ENCODE assay signal across 26 cellular contexts in the genomic region with DNA sequence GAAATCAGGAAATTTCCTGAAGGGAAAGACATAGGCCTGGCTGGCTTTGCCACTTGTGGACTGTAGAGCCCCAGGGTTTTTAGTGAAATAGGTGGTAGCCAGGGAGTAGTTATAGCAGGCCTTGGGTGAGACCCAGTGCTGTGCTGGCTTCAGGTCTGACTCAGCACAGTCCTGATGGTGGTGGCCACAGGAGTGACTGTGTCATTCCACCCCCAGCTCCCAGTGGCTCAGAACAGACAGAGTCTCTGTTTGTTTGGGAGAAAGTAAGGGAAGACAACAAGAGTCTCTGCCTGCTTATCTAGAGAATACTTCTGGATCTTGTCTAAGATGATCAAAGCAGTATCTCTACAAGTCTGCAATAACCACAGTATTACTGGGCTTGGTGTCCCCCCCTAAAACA. TPM values are rescaled to one million over a fixed set of nuclear protein-coding genes. Genes with fewer than 3 reads are reported as not detected.
DNase-seq lines count a peak whose midpoint lies in the region; ATAC-seq and TF ChIP-seq lines count a peak whose summit lies in the region.
"Had no signal": no experiment of that assay in that cellular context is flagged by ENCODE, and none has a peak within 500 bp of the region (broad histone marks: within the 10 kb centered on the region; RNA-seq: fewer than 3 reads in every experiment).

No MANE protein-coding gene starts in this region.

- H3K36me3 ChIP-seq in brain microvascular endothelial cell (replicated peaks) (no peaks in the 10 kb centered on the region), tibial nerve (no peaks in the 10 kb centered on the region)
- H3K36me3 ChIP-seq: suprapubic skin, vagina had no signal

- H3K9me3 ChIP-seq in tibial nerve: peaks cover 0 to 4% (median 1%) of the 10 kb centered on the region in 4 donors
- H3K9me3 ChIP-seq: Caco-2, suprapubic skin, vagina had no signal

- H3K27me3 Mint-ChIP-seq in activated naive CD8-positive, alpha-beta T cell treated with anti-CD3 and anti-CD28 coated beads, Interleukin-2, amount 50 U/mL, for 24 hours: peaks cover 8% of the 10 kb centered on the region
- H3K27me3 Mint-ChIP-seq in activated naive CD8-positive, alpha-beta T cell treated with anti-CD3 and anti-CD28 coated beads for 36 hours: no peaks in the 10 kb centered on the region
- H3K27me3 Mint-ChIP-seq in stimulated activated naive B cell treated with anti-CD40 and anti-IgM and Interleukin-4, amounts not matched to agents 10 μg/mL and 1 μg/mL and 100 μg/mL, for 72 hours: peaks cover 3 to 4% of the 10 kb centered on the region in 2 donors
- H3K27me3 Mint-ChIP-seq in progenitor cell of endocrine pancreas: no peaks in the 10 kb centered on the region
- H3K27me3 Mint-ChIP-seq in activated T-helper 2 cell treated with anti-CD3 and anti-CD28 coated beads, Interferon-gamma antibody, Interleukin-2, Interleukin-4, amounts not matched to agents 10 μg/mL and 5 μg/mL and 100 μg/mL, durations not matched to agents 14 hours and 24 hours and 36 hours (ENCODE audit: low read depth): peaks cover 13% of the 10 kb centered on the region

- H3K36me3 Mint-ChIP-seq in activated naive CD8-positive, alpha-beta T cell treated with anti-CD3 and anti-CD28 coated beads, Interleukin-2, amount 50 U/mL, for 24 hours (ENCODE audit: low read depth): no peaks in the 10 kb centered on the region
- H3K36me3 Mint-ChIP-seq in activated naive CD8-positive, alpha-beta T cell treated with anti-CD3 and anti-CD28 coated beads for 36 hours: no peaks in the 10 kb centered on the region
- peaks cover 0 to 2% of the 10 kb centered on the region in 2 donors for H3K36me3 Mint-ChIP-seq in stimulated activated naive B cell treated with anti-CD40 and anti-IgM and Interleukin-4, amounts not matched to agents 10 μg/mL and 1 μg/mL and 100 μg/mL, for 72 hours
- no peaks in the 10 kb centered on the region for H3K36me3 Mint-ChIP-seq in progenitor cell of endocrine pancreas (ENCODE audit: insufficient read depth)
- no peaks in the 10 kb centered on the region for H3K36me3 Mint-ChIP-seq in activated T-helper 2 cell treated with anti-CD3 and anti-CD28 coated beads, Interferon-gamma antibody, Interleukin-2, Interleukin-4, amounts not matched to agents 10 μg/mL and 5 μg/mL and 100 μg/mL, durations not matched to agents 14 hours and 24 hours and 36 hours (ENCODE audit: low read depth)
- H3K36me3 Mint-ChIP-seq: activated naive CD8-positive, alpha-beta T cell treated with anti-CD3 and anti-CD28 coated beads, Interleukin-2, amount 10 ng/mL, durations not matched to agents 7 days and 5 days had no signal

- H3K27ac ChIP-seq in brain microvascular endothelial cell: no peak overlapping the region
- H3K27ac ChIP-seq in tibial nerve: no peak overlapping the region
- H3K27ac ChIP-seq: dorsolateral prefrontal cortex, suprapubic skin, vagina had no signal

- in situ Hi-C loops in brain microvascular endothelial cell (cut with HindIII; ENCODE audit: low pct_ligation_motif_present, low sequenced_read_pairs): no loop called here

- TF ChIP-seq CTCF in brain microvascular endothelial cell (IDR thresholded peaks at IDR 0.05; ENCODE audit: low read depth, low read length, missing control alignments): no peak
- no peak for TF ChIP-seq CTCF in progenitor cell of endocrine pancreas (IDR thresholded peaks at IDR 0.05; ENCODE audit: unreplicated experiment)
- no peak for TF ChIP-seq CTCF in tibial nerve (IDR thresholded peaks at IDR 0.05)

- no peak for DNase-seq in activated naive CD8-positive, alpha-beta T cell treated with anti-CD3 and anti-CD28 coated beads, Interleukin-2, amount 50 U/mL, for 24 hours
- no peak for DNase-seq in activated naive CD8-positive, alpha-beta T cell treated with anti-CD3 and anti-CD28 coated beads for 36 hours
- DNase-seq in brain microvascular endothelial cell (peak; percentile 46), progenitor cell of endocrine pancreas (ENCODE audit: low spot score, unreplicated experiment) (no peak), tibial nerve (ENCODE audit: low spot score in 2 of 2) (no peak)
- DNase-seq in stimulated activated naive B cell treated with anti-CD40 and anti-IgM and Interleukin-4, amounts not matched to agents 10 μg/mL and 1 μg/mL and 100 μg/mL, for 72 hours: no peak
- no peak for DNase-seq in activated T-helper 2 cell treated with anti-CD3 and anti-CD28 coated beads, Interferon-gamma antibody, Interleukin-2, Interleukin-4, amounts not matched to agents 10 μg/mL and 5 μg/mL and 100 μg/mL, durations not matched to agents 14 hours and 24 hours and 36 hours (ENCODE audit: low spot score)
- DNase-seq: activated naive CD8-positive, alpha-beta T cell treated with anti-CD3 and anti-CD28 coated beads, Interleukin-2, amount 10 ng/mL, durations not matched to agents 7 days and 5 days; C1 segment of cervical spinal cord; Caco-2; DND-41; dorsolateral prefrontal cortex; HCEC 1CT; NCI-H2171; NCI-H524; PC-3; SHP77 treated with DMSO at 0.1 percent for 48 hours had no signal

- H3K4me1 ChIP-seq in tibial nerve: no peaks in the 10 kb centered on the region
- H3K4me1 ChIP-seq: suprapubic skin, vagina had no signal

- no peak overlapping the region for H3K27ac Mint-ChIP-seq in activated naive CD8-positive, alpha-beta T cell treated with anti-CD3 and anti-CD28 coated beads, Interleukin-2, amount 50 U/mL, for 24 hours
- H3K27ac Mint-ChIP-seq in activated naive CD8-positive, alpha-beta T cell treated with anti-CD3 and anti-CD28 coated beads for 36 hours: no peak overlapping the region
- no peak overlapping the region for H3K27ac Mint-ChIP-seq in stimulated activated naive B cell treated with anti-CD40 and anti-IgM and Interleukin-4, amounts not matched to agents 10 μg/mL and 1 μg/mL and 100 μg/mL, for 72 hours
- H3K27ac Mint-ChIP-seq in progenitor cell of endocrine pancreas: no peak overlapping the region
- H3K27ac Mint-ChIP-seq in activated T-helper 2 cell treated with anti-CD3 and anti-CD28 coated beads, Interferon-gamma antibody, Interleukin-2, Interleukin-4, amounts not matched to agents 10 μg/mL and 5 μg/mL and 100 μg/mL, durations not matched to agents 14 hours and 24 hours and 36 hours: no peak overlapping the region
- H3K27ac Mint-ChIP-seq: activated naive CD8-positive, alpha-beta T cell treated with anti-CD3 and anti-CD28 coated beads, Interleukin-2, amount 10 ng/mL, durations not matched to agents 7 days and 5 days had no signal

- no peak for TF ChIP-seq EP300 in tibial nerve (IDR thresholded peaks at IDR 0.05)

- peaks cover 7% of the 10 kb centered on the region for H3K9me3 Mint-ChIP-seq in activated naive CD8-positive, alpha-beta T cell treated with anti-CD3 and anti-CD28 coated beads, Interleukin-2, amount 50 U/mL, for 24 hours
- peaks cover 6% of the 10 kb centered on the region for H3K9me3 Mint-ChIP-seq in activated naive CD8-positive, alpha-beta T cell treated with anti-CD3 and anti-CD28 coated beads for 36 hours
- peaks cover 4 to 5% of the 10 kb centered on the region in 2 donors for H3K9me3 Mint-ChIP-seq in stimulated activated naive B cell treated with anti-CD40 and anti-IgM and Interleukin-4, amounts not matched to agents 10 μg/mL and 1 μg/mL and 100 μg/mL, for 72 hours
- peaks cover 2% of the 10 kb centered on the region for H3K9me3 Mint-ChIP-seq in progenitor cell of endocrine pancreas (ENCODE audit: low read depth)
- H3K9me3 Mint-ChIP-seq in activated T-helper 2 cell treated with anti-CD3 and anti-CD28 coated beads, Interferon-gamma antibody, Interleukin-2, Interleukin-4, amounts not matched to agents 10 μg/mL and 5 μg/mL and 100 μg/mL, durations not matched to agents 14 hours and 24 hours and 36 hours: peaks cover 14% of the 10 kb centered on the region

- peak; percentile 62 for ATAC-seq in activated naive CD8-positive, alpha-beta T cell treated with anti-CD3 and anti-CD28 coated beads, Interleukin-2, amount 50 U/mL, for 24 hours
- ATAC-seq in HG03432 (IDR thresholded peaks at IDR 0.05; ENCODE audit: unreplicated experiment): peak; percentile 62
- peak; percentile 30 for ATAC-seq in stimulated activated naive B cell treated with anti-CD40 and anti-IgM and Interleukin-4, amounts not matched to agents 10 μg/mL and 1 μg/mL and 100 μg/mL, for 72 hours (replicated peaks)
- ATAC-seq: activated CD4-positive, CD25-positive, alpha-beta regulatory T cell treated with anti-CD3 and anti-CD28 coated beads, Interleukin-2, amount 50 U/mL, for 24 hours; PC-3 had no signal

- H3K27me3 ChIP-seq in brain microvascular endothelial cell (replicated peaks): no peaks in the 10 kb centered on the region
- no peaks in the 10 kb centered on the region for H3K27me3 ChIP-seq in tibial nerve
- H3K27me3 ChIP-seq: suprapubic skin, vagina had no signal

- H3K4me3 ChIP-seq in brain microvascular endothelial cell (ENCODE audit: low read depth, low read length): no peak overlapping the region
- no peak overlapping the region for H3K4me3 ChIP-seq in tibial nerve
- H3K4me3 ChIP-seq: dorsolateral prefrontal cortex, suprapubic skin, vagina had no signal

- peaks cover 17% of the 10 kb centered on the region for H3K4me1 Mint-ChIP-seq in activated naive CD8-positive, alpha-beta T cell treated with anti-CD3 and anti-CD28 coated beads, Interleukin-2, amount 50 U/mL, for 24 hours
- H3K4me1 Mint-ChIP-seq in activated naive CD8-positive, alpha-beta T cell treated with anti-CD3 and anti-CD28 coated beads for 36 hours: peaks cover 11% of the 10 kb centered on the region
- H3K4me1 Mint-ChIP-seq in stimulated activated naive B cell treated with anti-CD40 and anti-IgM and Interleukin-4, amounts not matched to agents 10 μg/mL and 1 μg/mL and 100 μg/mL, for 72 hours: peaks cover 14 to 34% of the 10 kb centered on the region in 2 donors
- H3K4me1 Mint-ChIP-seq in progenitor cell of endocrine pancreas (ENCODE audit: low read depth): no peaks in the 10 kb centered on the region
- H3K4me1 Mint-ChIP-seq in activated T-helper 2 cell treated with anti-CD3 and anti-CD28 coated beads, Interferon-gamma antibody, Interleukin-2, Interleukin-4, amounts not matched to agents 10 μg/mL and 5 μg/mL and 100 μg/mL, durations not matched to agents 14 hours and 24 hours and 36 hours (ENCODE audit: low read depth): peaks cover 18% of the 10 kb centered on the region
- H3K4me1 Mint-ChIP-seq: activated naive CD8-positive, alpha-beta T cell treated with anti-CD3 and anti-CD28 coated beads, Interleukin-2, amount 10 ng/mL, durations not matched to agents 7 days and 5 days; neural crest cell had no signal

- H3K4me3 Mint-ChIP-seq in activated naive CD8-positive, alpha-beta T cell treated with anti-CD3 and anti-CD28 coated beads, Interleukin-2, amount 50 U/mL, for 24 hours: no peak overlapping the region
- H3K4me3 Mint-ChIP-seq in activated naive CD8-positive, alpha-beta T cell treated with anti-CD3 and anti-CD28 coated beads for 36 hours: no peak overlapping the region
- no peak overlapping the region for H3K4me3 Mint-ChIP-seq in stimulated activated naive B cell treated with anti-CD40 and anti-IgM and Interleukin-4, amounts not matched to agents 10 μg/mL and 1 μg/mL and 100 μg/mL, for 72 hours
- H3K4me3 Mint-ChIP-seq in progenitor cell of endocrine pancreas (ENCODE audit: low read depth): no peak overlapping the region
- no peak overlapping the region for H3K4me3 Mint-ChIP-seq in activated T-helper 2 cell treated with anti-CD3 and anti-CD28 coated beads, Interferon-gamma antibody, Interleukin-2, Interleukin-4, amounts not matched to agents 10 μg/mL and 5 μg/mL and 100 μg/mL, durations not matched to agents 14 hours and 24 hours and 36 hours (ENCODE audit: low read depth)
- H3K4me3 Mint-ChIP-seq: activated naive CD8-positive, alpha-beta T cell treated with anti-CD3 and anti-CD28 coated beads, Interleukin-2, amount 10 ng/mL, durations not matched to agents 7 days and 5 days; neural crest cell had no signal

- TF ChIP-seq POLR2A in tibial nerve (IDR thresholded peaks at IDR 0.05): no peak

- intact Hi-C loops in activated T-helper 2 cell treated with anti-CD3 and anti-CD28 coated beads, Interferon-gamma antibody, Interleukin-2, Interleukin-4, amounts not matched to agents 10 μg/mL and 5 μg/mL and 100 μg/mL, durations not matched to agents 14 hours and 24 hours and 36 hours (cut with micrococcal nuclease): no loop called here

RNA-seq across cellular contexts. Expression of a gene that starts 27.5 kb away (rescaled TPM):
- not detected for total RNA-seq in activated naive CD8-positive, alpha-beta T cell treated with anti-CD3 and anti-CD28 coated beads for 36 hours
- total RNA-seq in progenitor cell of endocrine pancreas (not detected in 2 replicates), tibial nerve (not detected)
- not detected in 2 replicates for total RNA-seq in activated T-helper 2 cell treated with anti-CD3 and anti-CD28 coated beads, Interferon-gamma antibody, Interleukin-2, Interleukin-4, amounts not matched to agents 10 μg/mL and 5 μg/mL and 100 μg/mL, durations not matched to agents 14 hours and 24 hours and 36 hours
- total RNA-seq: activated naive CD8-positive, alpha-beta T cell treated with anti-CD3 and anti-CD28 coated beads, Interleukin-2, amount 10 ng/mL, durations not matched to agents 7 days and 5 days; glomerular endothelial cell; liver; mucosa of gallbladder; neural crest cell; PC-3; posterior vena cava; suprapubic skin; vagina had no signal
